In genomic region chr20:17611290-17611539, GRCh38 we compare ENCODE assay signal across 11 cellular contexts. TPM values are rescaled to one million over a fixed set of nuclear protein-coding genes. Genes with fewer than 3 reads are reported as not detected.
A peak's percentile ranks its signal among the peaks of the same experiment; 100 is the strongest.
DNase-seq lines count a peak whose midpoint lies in the region; ATAC-seq and TF ChIP-seq lines count a peak whose summit lies in the region.
"Had no signal": no experiment of that assay in that cellular context is flagged by ENCODE, and none has a peak within 500 bp of the region (broad histone marks: within the 10 kb centered on the region; RNA-seq: fewer than 3 reads in every experiment).

No MANE protein-coding gene starts in this region.

- DNase-seq in Right ventricle myocardium inferior (ENCODE audit: missing footprints) (no peak), cardiac septum (ENCODE audit: low spot score) (no peak), astrocyte of the cerebellum (ENCODE audit: low read depth) (no peak), lung (ENCODE audit: low spot score) (no peak), aorta (no peak), NCI-H1105 treated with DMSO at 0.1 percent for 48 hours (lab: John Stamatoyannopoulos, UW) (no peak), NCI-H1092 treated with DMSO at 0.1 percent for 48 hours (lab: John Stamatoyannopoulos, UW) (no peak)
- DNase-seq: DMS79, NCI-H526 treated with DMSO at 0.1 percent for 48 hours had no signal

- peaks cover 0 to 22% of the 10 kb centered on the region in 2 donors for H3K4me1 ChIP-seq in lung (ENCODE audit: control insufficient read depth in 2 of 2, insufficient read depth in 2 of 2, low read length in 2 of 2)
- H3K4me1 ChIP-seq in aorta (ENCODE audit: control insufficient read depth in 1 of 2, insufficient read depth in 2 of 2, low read length in 2 of 2), result no peaks in the 10 kb centered on the region
- H3K4me1 ChIP-seq: HAP-1 had no signal

- intact Hi-C loops in Right ventricle myocardium inferior (cut with DNase I) (no loop called here), cardiac septum (cut with DNase I) (loop anchor here (5.0 kb wide), 1 partner anchor 39 kb away; the partner anchor contains the start of gene DSTN), aorta (cut with DNase I) (loop anchor here (2.0 to 5.0 kb wide), 3 partner anchors 38 to 74 kb away; partner anchors contain the start of gene DSTN (in 1 of the 2))

- 65 to 75% methylated on average over 6 of the region's 6 CpGs for WGBS in lung, 2 donors
- WGBS in aorta, 2 donors, result 28 to 44% methylated on average over 6 of the region's 6 CpGs

- ATAC-seq in Right ventricle myocardium inferior (peak; percentile 8), lung (ENCODE audit: insufficient read depth, low FRiP score) (peak; percentile 33), aorta (ENCODE audit: low FRiP score) (peak; percentile 6), HG03520 (IDR thresholded peaks at IDR 0.05; ENCODE audit: unreplicated experiment) (no peak)

- H3K4me3 ChIP-seq in astrocyte of the cerebellum (ENCODE audit: low read depth, low read length) (no peak overlapping the region), lung (no peak overlapping the region), aorta (ENCODE audit: low read length in 2 of 2) (no peak overlapping the region)
- H3K4me3 ChIP-seq: HAP-1 had no signal

- no peaks in the 10 kb centered on the region for H3K27me3 ChIP-seq in lung (ENCODE audit: control insufficient read depth, insufficient read depth)
- no peaks in the 10 kb centered on the region for H3K27me3 ChIP-seq in aorta (ENCODE audit: control insufficient read depth in 1 of 2, insufficient read depth in 2 of 2, low read length in 1 of 2)

- peak overlapping the region in 1 of 2 donors; percentile 81 for H3K27ac ChIP-seq in lung (ENCODE audit: low read depth in 1 of 2, low read length in 1 of 2)
- H3K27ac ChIP-seq in aorta (ENCODE audit: low read depth in 1 of 2, low read length in 2 of 2), result peak overlapping the region in 1 of 2 donors; percentile 14

- H3K9me3 ChIP-seq in lung (ENCODE audit: control insufficient read depth in 2 of 2, insufficient read depth in 1 of 2, low read length in 1 of 2), result no peaks in the 10 kb centered on the region
- no peaks in the 10 kb centered on the region for H3K9me3 ChIP-seq in aorta (ENCODE audit: control insufficient read depth, low read length)
- H3K9me3 ChIP-seq: HAP-1 had no signal

- peak; percentile 21 for TF ChIP-seq CTCF in astrocyte of the cerebellum (IDR thresholded peaks at IDR 0.05; ENCODE audit: low read depth, low read length, missing control alignments)
- TF ChIP-seq CTCF in lung (IDR thresholded peaks at IDR 0.05; ENCODE audit: control extremely low read depth, extremely low read depth), result no peak

- in situ Hi-C loops in astrocyte of the cerebellum (cut with HindIII; ENCODE audit: low sequenced_read_pairs), result no loop called here

- H3K36me3 ChIP-seq in lung (ENCODE audit: control insufficient read depth in 2 of 2, insufficient read depth in 2 of 2, low read length in 2 of 2) (peaks cover 11 to 30% of the 10 kb centered on the region in 2 donors), aorta (ENCODE audit: control insufficient read depth in 1 of 2, insufficient read depth in 2 of 2, low read length in 1 of 2) (peaks cover 0 to 2% of the 10 kb centered on the region in 2 donors)

RNA-seq across cellular contexts. Expression of gene DSTN, which starts 41.3 kb away (rescaled TPM):
- total RNA-seq in Right ventricle myocardium inferior (865 TPM), cardiac septum (569 TPM), lung (100 to 1,000 TPM; 348 to 412 TPM), aorta (1,000 to 10,000 TPM; 1,041 to 1,932 TPM)
- polyA plus RNA-seq in lung (100 to 1,000 TPM; 313 to 532 TPM), aorta (1,000 to 10,000 TPM; 2,289 to 5,298 TPM)
